Comparison of ENCODE assay signal across 14 cellular contexts in genomic region chr17:50100480-50100883, GRCh38. TPM values are rescaled to one million over a fixed set of nuclear protein-coding genes. Genes with fewer than 3 reads are reported as not detected.
A peak's percentile ranks its signal among the peaks of the same experiment; 100 is the strongest.
DNase-seq lines count a peak whose midpoint lies in the region; ATAC-seq and TF ChIP-seq lines count a peak whose summit lies in the region.
"Had no signal": no experiment of that assay in that cellular context is flagged by ENCODE, and none has a peak within 500 bp of the region (broad histone marks: within the 10 kb centered on the region; RNA-seq: fewer than 3 reads in every experiment).

No MANE protein-coding gene starts in this region.

- H3K9ac ChIP-seq in iPS-15b (ENCODE audit: low read depth, low read length) (peak overlapping the region; percentile 2), rectal smooth muscle tissue (ENCODE audit: low read length) (no peak overlapping the region)

- H3K36me3 ChIP-seq in iPS-15b (ENCODE audit: control insufficient read depth, insufficient read depth, low read length): peaks cover 3% of the 10 kb centered on the region
- H3K36me3 ChIP-seq in rectal smooth muscle tissue (ENCODE audit: control insufficient read depth, insufficient read depth, low read length): peaks cover 7% of the 10 kb centered on the region

- H3K36me3 Mint-ChIP-seq in activated T-helper 17 cell treated with anti-CD3 and anti-CD28 coated beads, Interleukin-2, amount 50 U/mL, for 72 hours (ENCODE audit: low read depth): peaks cover 13% of the 10 kb centered on the region

- no peak overlapping the region for H3K4me3 ChIP-seq in iPS-15b (ENCODE audit: low read depth, low read length)
- H3K4me3 ChIP-seq in rectal smooth muscle tissue (ENCODE audit: low read length): no peak overlapping the region

- no peaks in the 10 kb centered on the region for H3K9me3 ChIP-seq in iPS-15b (ENCODE audit: control insufficient read depth, insufficient read depth, low read length)

- in situ Hi-C loops in Caki2 (cut with HindIII; ENCODE audit: low pct_unique_long_range_greater_than_20kb, low sequenced_read_pairs): no loop called here

- DNase-seq in Caki2 (ENCODE audit: low read depth): peak; percentile 48
- no peak for DNase-seq in DMS114 treated with DMSO at 0.1 percent for 48 hours (lab: John Stamatoyannopoulos, UW; ENCODE audit: unreplicated experiment)
- DNase-seq in cortex of kidney (lab: John Stamatoyannopoulos, UW): no peak
- DNase-seq in HEK293T (ENCODE audit: extremely low spot score): no peak
- DNase-seq in left lobe of liver (ENCODE audit: low spot score): no peak
- DNase-seq: activated CD4-positive, alpha-beta memory T cell treated with anti-CD3 and anti-CD28 coated beads, Interleukin-2, amount 10 ng/mL, durations not matched to agents 7 days and 5 days; activated naive CD4-positive, alpha-beta T cell; AML-193; dermis blood vessel endothelial cell; Kasumi-1; NCI-H2081 had no signal

- H3K4me1 ChIP-seq in iPS-15b (ENCODE audit: control insufficient read depth, insufficient read depth, low read length): peaks cover 8% of the 10 kb centered on the region
- H3K4me1 ChIP-seq in rectal smooth muscle tissue (ENCODE audit: control insufficient read depth, insufficient read depth, low read length): peaks cover 32% of the 10 kb centered on the region

- H3K27me3 ChIP-seq in iPS-15b (ENCODE audit: control insufficient read depth, insufficient read depth, low read length) (no peaks in the 10 kb centered on the region), rectal smooth muscle tissue (ENCODE audit: control insufficient read depth, insufficient read depth, low read length) (no peaks in the 10 kb centered on the region)

- peak overlapping the region; percentile 83 for H3K27ac Mint-ChIP-seq in activated T-helper 17 cell treated with anti-CD3 and anti-CD28 coated beads, Interleukin-2, amount 50 U/mL, for 72 hours
- H3K27ac Mint-ChIP-seq: activated CD4-positive, alpha-beta memory T cell treated with anti-CD3 and anti-CD28 coated beads, Interleukin-2, amount 10 ng/mL, durations not matched to agents 7 days and 5 days had no signal

- CTCF ChIA-PET in HEK293T (lab: Yijun Ruan, JAX): interaction anchor here (1.0 kb wide), 2 partner anchors 14 kb away, joined by 3 to 4 read pairs; no protein-coding TSS in a partner anchor

- H3K4me1 Mint-ChIP-seq in activated T-helper 17 cell treated with anti-CD3 and anti-CD28 coated beads, Interleukin-2, amount 50 U/mL, for 72 hours: peaks cover 20% of the 10 kb centered on the region

- no peak overlapping the region for H3K4me3 Mint-ChIP-seq in activated T-helper 17 cell treated with anti-CD3 and anti-CD28 coated beads, Interleukin-2, amount 50 U/mL, for 72 hours
- H3K4me3 Mint-ChIP-seq: activated CD4-positive, alpha-beta memory T cell treated with anti-CD3 and anti-CD28 coated beads, Interleukin-2, amount 10 ng/mL, durations not matched to agents 7 days and 5 days had no signal

- ATAC-seq in activated T-helper 17 cell treated with anti-CD3 and anti-CD28 coated beads, Interleukin-2, amount 50 U/mL, for 72 hours (replicated peaks): no peak
- ATAC-seq in left lobe of liver: no peak

- peak overlapping the region; percentile 81 for H3K27ac ChIP-seq in rectal smooth muscle tissue (ENCODE audit: low read depth, low read length)

- POLR2A ChIA-PET in HEK293T (lab: Yijun Ruan, JAX): interaction anchor here (0.9 to 1.7 kb wide), 4 partner anchors 11 to 51 kb away, joined by 3 to 6 read pairs (median 4); no protein-coding TSS in a partner anchor

- H3K27me3 Mint-ChIP-seq in activated T-helper 17 cell treated with anti-CD3 and anti-CD28 coated beads, Interleukin-2, amount 50 U/mL, for 72 hours: no peaks in the 10 kb centered on the region
- H3K27me3 Mint-ChIP-seq: activated CD4-positive, alpha-beta memory T cell treated with anti-CD3 and anti-CD28 coated beads, Interleukin-2, amount 10 ng/mL, durations not matched to agents 7 days and 5 days had no signal

- H3K9me3 Mint-ChIP-seq in activated T-helper 17 cell treated with anti-CD3 and anti-CD28 coated beads, Interleukin-2, amount 50 U/mL, for 72 hours: no peaks in the 10 kb centered on the region
- H3K9me3 Mint-ChIP-seq: activated CD4-positive, alpha-beta memory T cell treated with anti-CD3 and anti-CD28 coated beads, Interleukin-2, amount 10 ng/mL, durations not matched to agents 7 days and 5 days had no signal

TF ChIP-seq in HEK293T, 16 proteins besides CTCF, POLR2A, EP300 and RAD21:
- TF ChIP-seq CTBP1 (IDR thresholded peaks at IDR 0.05; ENCODE audit: borderline replicate concordance) (no peak), ARNT (IDR thresholded peaks at IDR 0.05) (no peak), HDGF (IDR thresholded peaks at IDR 0.05; ENCODE audit: borderline replicate concordance) (no peak), ELF4 (IDR thresholded peaks at IDR 0.05) (no peak), PKNOX1 (IDR thresholded peaks at IDR 0.05) (no peak), LEF1 (IDR thresholded peaks at IDR 0.05; ENCODE audit: borderline replicate concordance) (no peak), FOXM1 (IDR thresholded peaks at IDR 0.05; ENCODE audit: borderline replicate concordance) (no peak), SUZ12 (IDR thresholded peaks at IDR 0.05) (no peak), NFRKB (IDR thresholded peaks at IDR 0.05) (no peak), FOXA1 (IDR thresholded peaks at IDR 0.05) (no peak), TARDBP (IDR thresholded peaks at IDR 0.05) (no peak), FOXK2 (IDR thresholded peaks at IDR 0.05) (no peak), BHLHE40 (IDR thresholded peaks at IDR 0.05; ENCODE audit: borderline replicate concordance) (no peak), ZNF384 (IDR thresholded peaks at IDR 0.05) (no peak), SP1 (IDR thresholded peaks at IDR 0.05) (no peak), L3MBTL2 (conservative IDR thresholded peaks at IDR 0.05) (no peak)
TF ChIP-seq in HEK293T: peak in this region for 0.

RNA-seq across cellular contexts. Expression of gene PDK2, which starts 5.3 kb away (rescaled TPM):
- total RNA-seq in Caki2 (2014; rRNA removed; shearing (Covaris generic); ENCODE audit: low replicate concordance): 17.8 and 58.4 TPM in 2 replicates
- total RNA-seq in activated T-helper 17 cell treated with anti-CD3 and anti-CD28 coated beads, Interleukin-2, amount 50 U/mL, for 72 hours: 10 to 100 TPM; 10.0 to 15.2 TPM
- total RNA-seq in left lobe of liver: 52.0 TPM

RNA-seq across cellular contexts. Expression of gene SAMD14, which starts 29.5 kb away (rescaled TPM):
- total RNA-seq in Caki2 (2014; rRNA removed; shearing (Covaris generic); ENCODE audit: low replicate concordance): 0.07 and 0.26 TPM in 2 replicates
- 1 to 10 TPM in 1 of 2 donors, under 1 TPM in 1; 0.84 to 6.9 TPM for total RNA-seq in activated T-helper 17 cell treated with anti-CD3 and anti-CD28 coated beads, Interleukin-2, amount 50 U/mL, for 72 hours
- total RNA-seq in left lobe of liver: 1.9 TPM

RNA-seq across cellular contexts. Expression of gene ITGA3, which starts 44.6 kb away (rescaled TPM):
- total RNA-seq in Caki2 (2014; rRNA removed; shearing (Covaris generic); ENCODE audit: low replicate concordance): 419 and 501 TPM in 2 replicates
- total RNA-seq in activated T-helper 17 cell treated with anti-CD3 and anti-CD28 coated beads, Interleukin-2, amount 50 U/mL, for 72 hours: 10 to 100 TPM in 1 of 2 donors, 1 to 10 TPM in 1; 5.3 to 22.2 TPM
- total RNA-seq in left lobe of liver: 2.7 TPM

RNA-seq across cellular contexts. Expression of gene PPP1R9B, which starts 50.0 kb away (rescaled TPM):
- total RNA-seq in Caki2 (2014; rRNA removed; shearing (Covaris generic); ENCODE audit: low replicate concordance): 31.5 and 34.7 TPM in 2 replicates
- total RNA-seq in activated T-helper 17 cell treated with anti-CD3 and anti-CD28 coated beads, Interleukin-2, amount 50 U/mL, for 72 hours: 10 to 100 TPM; 73.6 to 89.2 TPM
- 18.1 TPM for total RNA-seq in left lobe of liver

Comparison
In these comparisons a context has a peak if more than half of its experiments do, and no peak if none do; other contexts are left out.
1. RNA of gene ITGA3, which starts 44.6 kb away (total RNA-seq): 419 to 501 TPM in Caki2; 5.3 to 22.2 TPM in activated T-helper 17 cell treated with anti-CD3 and anti-CD28 coated beads, Interleukin-2, amount 50 U/mL, for 72 hours and 2.7 TPM in left lobe of liver (single experiment); every median in the first group is over 10 times any median in the second.